Comparison of ENCODE assay signal across 21 cellular contexts in the genomic region with DNA sequence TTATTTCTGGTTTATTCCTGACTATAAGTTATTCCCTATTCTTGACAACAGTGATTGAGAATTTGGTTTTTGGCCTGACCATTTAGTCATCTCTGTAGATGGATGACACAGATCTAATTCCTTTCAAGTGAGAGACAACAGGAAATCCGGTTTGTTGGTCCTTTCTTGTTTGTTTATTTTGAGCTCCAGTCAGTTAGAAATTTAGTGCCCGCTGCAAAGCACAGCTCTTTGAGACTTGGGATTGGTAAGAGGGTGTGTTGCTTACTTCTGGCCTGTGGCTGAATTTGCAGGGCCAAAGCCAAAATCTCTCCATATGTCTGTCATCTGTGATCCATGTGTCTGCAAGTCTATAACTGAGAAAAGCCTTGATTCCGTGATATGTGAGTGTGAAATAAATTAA.
DNase-seq lines count a peak whose midpoint lies in the region; ATAC-seq and TF ChIP-seq lines count a peak whose summit lies in the region.
"Had no signal": no experiment of that assay in that cellular context is flagged by ENCODE, and none has a peak within 500 bp of the region (broad histone marks: within the 10 kb centered on the region; RNA-seq: fewer than 3 reads in every experiment).

No MANE protein-coding gene starts in this region.

- no peaks in the 10 kb centered on the region for H3K9me2 ChIP-seq in PC-3 (replicated peaks; ENCODE audit: low read length)

- DNase-seq in A172 (ENCODE audit: low spot score): peak; percentile 56
- DNase-seq in GM04503 (ENCODE audit: low read depth): peak; percentile 16
- peak; percentile 21 for DNase-seq in PC-3
- peak; percentile 25 for DNase-seq in fibroblast of peridontal ligament (ENCODE audit: extremely low read depth)
- DNase-seq in NCI-H748 treated with DMSO at 0.1 percent for 48 hours (lab: John Stamatoyannopoulos, UW): no peak
- DNase-seq: activated B cell treated with CpG ODN at 0.5 μM for 24 hours; activated CD4-positive, alpha-beta memory T cell treated with anti-CD3 and anti-CD28 coated beads, Interleukin-2, amount 10 ng/mL, durations not matched to agents 7 days and 5 days; body of pancreas; endodermal cell; GF-D8; H7; lower lobe of right lung; naive thymus-derived CD4-positive, alpha-beta T cell; NCI-H1417; NCI-H510A; substantia nigra; T-helper 9 cell had no signal

- no peaks in the 10 kb centered on the region for H3K79me2 ChIP-seq in PC-3 (ENCODE audit: low read length)

- no peak overlapping the region for H3K4me3 ChIP-seq in PC-3 (ENCODE audit: low read length)
- H3K4me3 ChIP-seq: body of pancreas, lower lobe of right lung, right atrium auricular region had no signal

- H2AFZ ChIP-seq in PC-3 (ENCODE audit: low read length): no peak overlapping the region

- H3K4me1 ChIP-seq in PC-3 (ENCODE audit: insufficient read depth, low read length): peaks cover 6% of the 10 kb centered on the region; the same call in 1 of the 2 replicates
- H3K4me1 ChIP-seq: body of pancreas, lower lobe of right lung, right atrium auricular region had no signal

- H3K27ac ChIP-seq in PC-3 (ENCODE audit: low read length): no peak overlapping the region
- H3K27ac ChIP-seq: body of pancreas, lower lobe of right lung, right atrium auricular region had no signal

- intact Hi-C loops in PC-3 (cut with micrococcal nuclease): no loop called here

- CTCF ChIA-PET in PC-3 (lab: Charles Lee): interaction anchor here (0.6 kb wide), 1 partner anchor 242 kb away, joined by 4 read pairs; no protein-coding TSS in a partner anchor

- H3F3A ChIP-seq in PC-3 (ENCODE audit: low read length, unreplicated experiment): no peaks in the 10 kb centered on the region

- no peaks in the 10 kb centered on the region for H3K36me3 ChIP-seq in PC-3 (ENCODE audit: low read depth, low read length)
- H3K36me3 ChIP-seq: lower lobe of right lung, right atrium auricular region had no signal

- POLR2A ChIA-PET in PC-3 (lab: Charles Lee; ENCODE audit: unreplicated experiment): no interaction called here

- BruUV-seq in PC-3 (replicated peaks; lab: Mats Ljungman, UMichigan): no TSS peak

- H3K4me2 ChIP-seq in PC-3 (ENCODE audit: low read length): no peak overlapping the region

- ATAC-seq in PC-3: no peak
- ATAC-seq in GM19351 (IDR thresholded peaks at IDR 0.05; ENCODE audit: unreplicated experiment): no peak
- ATAC-seq in GM19324 (IDR thresholded peaks at IDR 0.05; ENCODE audit: low FRiP score, unreplicated experiment): no peak
- no peak for ATAC-seq in HG03175 (IDR thresholded peaks at IDR 0.05; ENCODE audit: unreplicated experiment)
- ATAC-seq: body of pancreas; lower lobe of right lung; naive thymus-derived CD4-positive, alpha-beta T cell had no signal

- no peak for TF ChIP-seq CTCF in PC-3 (conservative IDR thresholded peaks at IDR 0.05; ENCODE audit: low read depth, low read length)

- H4K20me1 ChIP-seq in PC-3 (ENCODE audit: low read length): no peaks in the 10 kb centered on the region

- no peaks in the 10 kb centered on the region for H3K9me3 ChIP-seq in PC-3 (ENCODE audit: low read length)
- H3K9me3 ChIP-seq: body of pancreas, lower lobe of right lung, right atrium auricular region had no signal

- H3K9ac ChIP-seq in PC-3 (ENCODE audit: low read length): no peak overlapping the region

- no peaks in the 10 kb centered on the region for H3K27me3 ChIP-seq in PC-3 (ENCODE audit: low read length)
- H3K27me3 ChIP-seq: body of pancreas, right atrium auricular region had no signal
